ENCODE assay signal across 26 cellular contexts in genomic region chr3:110166791-110167190, GRCh38.
"Had no signal": no experiment of that assay in that cellular context is flagged by ENCODE, and none has a peak within 500 bp of the region (broad histone marks: within the 10 kb centered on the region; RNA-seq: fewer than 3 reads in every experiment).

No MANE protein-coding gene starts in this region.

- H3K27me3 ChIP-seq: left lung, ovary, suprapubic skin, tibial artery, upper lobe of right lung had no signal

- DNase-seq: hippocampal formation; kidney glomerular epithelial cell; left colon; left lung; lower lobe of right lung; mammary epithelial cell; mesenchymal stem cell; natural killer cell; nephron progenitor cell; ovary; retina; right cardiac atrium; stimulated activated CD4-positive, alpha-beta T cell treated with anti-CD3 and anti-CD28 coated beads, Interleukin-12 subunit alpha, Interleukin-12 subunit beta, amount 100 ng/mL, for 4 hours; stimulated activated CD4-positive, alpha-beta T cell treated with anti-CD3 and anti-CD28 coated beads, Interleukin-15, amount 100 ng/mL, for 24 hours; stimulated activated CD4-positive, alpha-beta T cell treated with anti-CD3 and anti-CD28 coated beads, Interleukin-4, amount 100 ng/mL, for 24 hours; stimulated activated naive CD4-positive, alpha-beta T cell; tibial artery; trophoblast cell; upper lobe of right lung had no signal

- H3K4me3 ChIP-seq: left lung, lower lobe of right lung, ovary, skin epidermis, suprapubic skin, thoracic aorta, tibial artery, upper lobe of right lung had no signal

- H3K36me3 ChIP-seq: left lung, lower lobe of right lung, ovary, suprapubic skin, thoracic aorta, tibial artery, upper lobe of right lung had no signal

- H3K9me3 ChIP-seq: left lung, lower lobe of right lung, ovary, suprapubic skin, thoracic aorta, tibial artery, upper lobe of right lung had no signal

- H3K4me3 Mint-ChIP-seq: natural killer cell; nephron progenitor cell; stimulated activated effector memory CD8-positive, alpha-beta T cell treated with anti-CD3 and anti-CD28 coated beads, Interleukin-12 subunit alpha, Interleukin-12 subunit beta, amount 100 ng/mL, for 72 hours; stimulated activated naive CD8-positive, alpha-beta T cell treated with anti-CD3 and anti-CD28 coated beads, Interleukin-15, Interleukin-2, amounts not matched to agents 100 ng/mL and 50 ng/mL, for 24 hours had no signal

- H3K27me3 Mint-ChIP-seq: progenitor cell of endocrine pancreas; stimulated activated naive CD8-positive, alpha-beta T cell treated with anti-CD3 and anti-CD28 coated beads, Interleukin-15, Interleukin-2, amounts not matched to agents 100 ng/mL and 50 ng/mL, for 24 hours had no signal

- H3K4me1 Mint-ChIP-seq: natural killer cell; stimulated activated effector memory CD8-positive, alpha-beta T cell treated with anti-CD3 and anti-CD28 coated beads, Interleukin-12 subunit alpha, Interleukin-12 subunit beta, amount 100 ng/mL, for 72 hours had no signal

- H3K27ac Mint-ChIP-seq: natural killer cell; nephron progenitor cell; progenitor cell of endocrine pancreas; stimulated activated effector memory CD8-positive, alpha-beta T cell treated with anti-CD3 and anti-CD28 coated beads, Interleukin-12 subunit alpha, Interleukin-12 subunit beta, amount 100 ng/mL, for 72 hours; stimulated activated naive CD8-positive, alpha-beta T cell treated with anti-CD3 and anti-CD28 coated beads, Interleukin-15, Interleukin-2, amounts not matched to agents 100 ng/mL and 50 ng/mL, for 24 hours had no signal

- ATAC-seq: left colon; left lung; lower lobe of right lung; natural killer cell; right cardiac atrium; sciatic nerve; stimulated activated effector memory CD8-positive, alpha-beta T cell treated with anti-CD3 and anti-CD28 coated beads, Interleukin-12 subunit alpha, Interleukin-12 subunit beta, amount 100 ng/mL, for 72 hours; upper lobe of right lung had no signal

- H3K36me3 Mint-ChIP-seq: natural killer cell; stimulated activated effector memory CD8-positive, alpha-beta T cell treated with anti-CD3 and anti-CD28 coated beads, Interleukin-12 subunit alpha, Interleukin-12 subunit beta, amount 100 ng/mL, for 72 hours had no signal

- H3K9me3 Mint-ChIP-seq: nephron progenitor cell; stimulated activated effector memory CD8-positive, alpha-beta T cell treated with anti-CD3 and anti-CD28 coated beads, Interleukin-12 subunit alpha, Interleukin-12 subunit beta, amount 100 ng/mL, for 72 hours; stimulated activated naive CD8-positive, alpha-beta T cell treated with anti-CD3 and anti-CD28 coated beads, Interleukin-15, Interleukin-2, amounts not matched to agents 100 ng/mL and 50 ng/mL, for 24 hours had no signal

- H3K27ac ChIP-seq: left lung, lower lobe of right lung, ovary, skin epidermis, suprapubic skin, thoracic aorta, tibial artery, upper lobe of right lung had no signal

- H3K4me1 ChIP-seq: left lung, lower lobe of right lung, suprapubic skin, upper lobe of right lung had no signal
